ENCODE assay signal across 26 cellular contexts in the genomic region with DNA sequence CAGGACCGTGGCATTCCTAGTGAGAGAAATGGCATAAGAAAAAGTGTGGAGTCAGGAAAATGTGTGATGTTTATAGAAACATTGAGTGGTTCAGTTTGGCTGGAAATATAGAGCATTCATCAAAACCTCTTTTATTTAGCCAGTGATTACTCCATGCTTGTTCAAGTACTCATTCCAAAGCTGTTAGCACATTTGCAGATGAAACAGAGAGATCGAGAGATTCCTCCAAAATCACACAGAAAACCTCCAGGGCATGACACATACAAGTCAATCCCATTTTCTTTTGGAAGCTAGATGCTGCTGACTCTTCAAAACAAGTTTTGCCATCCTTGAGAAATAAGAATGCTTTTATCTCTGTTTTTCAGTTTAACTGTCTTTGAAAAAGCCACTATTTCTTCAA. TPM values are rescaled to one million over a fixed set of nuclear protein-coding genes. Genes with fewer than 3 reads are reported as not detected.
DNase-seq lines count a peak whose midpoint lies in the region; ATAC-seq and TF ChIP-seq lines count a peak whose summit lies in the region.
"Had no signal": no experiment of that assay in that cellular context is flagged by ENCODE, and none has a peak within 500 bp of the region (broad histone marks: within the 10 kb centered on the region; RNA-seq: fewer than 3 reads in every experiment).

No MANE protein-coding gene starts in this region.

- H2BK120ac ChIP-seq in mesendoderm (ENCODE audit: low read depth, low read length), result no peak overlapping the region

- H3K79me1 ChIP-seq in mesendoderm (ENCODE audit: low read length), result no peaks in the 10 kb centered on the region

- no peak overlapping the region for H3K27ac ChIP-seq in mesendoderm (ENCODE audit: low read depth, low read length)
- H3K27ac ChIP-seq: esophagus squamous epithelium, KMS-11, SK-N-MC, skin epidermis, thoracic aorta had no signal

- H3K79me2 ChIP-seq in mesendoderm (ENCODE audit: control insufficient read depth, insufficient read depth, low read length), result no peaks in the 10 kb centered on the region

- H3K56ac ChIP-seq in mesendoderm (ENCODE audit: low read length), result no peak overlapping the region

- H3K23ac ChIP-seq in mesendoderm (ENCODE audit: low read length), result no peak overlapping the region

- H2BK5ac ChIP-seq in mesendoderm (ENCODE audit: low read length), result no peak overlapping the region

- H2AK5ac ChIP-seq in mesendoderm (ENCODE audit: low read length), result no peak overlapping the region

- H3K4me1 Mint-ChIP-seq in T-helper 2 cell treated with Interferon-gamma antibody and Interleukin-4, amounts not matched to agents 5 μg/mL and 100 μg/mL, for 36 hours (ENCODE audit: low read depth), result no peaks in the 10 kb centered on the region
- H3K4me1 Mint-ChIP-seq: CD8-positive, alpha-beta memory T cell; stimulated activated naive B cell treated with anti-CD40 and anti-IgM and Interleukin-4, amounts not matched to agents 10 μg/mL and 1 μg/mL and 100 μg/mL, for 72 hours had no signal

- no peak overlapping the region for H3K27ac Mint-ChIP-seq in T-helper 2 cell treated with Interferon-gamma antibody and Interleukin-4, amounts not matched to agents 5 μg/mL and 100 μg/mL, for 36 hours
- H3K27ac Mint-ChIP-seq: activated T-cell treated with anti-CD3 and anti-CD28 coated beads, Interleukin-2, amount 50 U/mL, for 24 hours; CD8-positive, alpha-beta memory T cell; stimulated activated naive B cell treated with anti-CD40 and anti-IgM and Interleukin-4, amounts not matched to agents 10 μg/mL and 1 μg/mL and 100 μg/mL, for 72 hours had no signal

- H3K27me3 Mint-ChIP-seq in T-helper 2 cell treated with Interferon-gamma antibody and Interleukin-4, amounts not matched to agents 5 μg/mL and 100 μg/mL, for 36 hours (ENCODE audit: low read depth), result no peaks in the 10 kb centered on the region
- H3K27me3 Mint-ChIP-seq: CD8-positive, alpha-beta memory T cell had no signal

- H3K4ac ChIP-seq in mesendoderm (ENCODE audit: low read depth, low read length), result no peak overlapping the region

- peaks cover 2% of the 10 kb centered on the region for H3K4me1 ChIP-seq in mesendoderm (ENCODE audit: control insufficient read depth, low read depth, low read length)
- H3K4me1 ChIP-seq: esophagus squamous epithelium had no signal

- no peaks in the 10 kb centered on the region for H3K36me3 Mint-ChIP-seq in T-helper 2 cell treated with Interferon-gamma antibody and Interleukin-4, amounts not matched to agents 5 μg/mL and 100 μg/mL, for 36 hours (ENCODE audit: low read depth)
- H3K36me3 Mint-ChIP-seq: stimulated activated naive B cell treated with anti-CD40 and anti-IgM and Interleukin-4, amounts not matched to agents 10 μg/mL and 1 μg/mL and 100 μg/mL, for 72 hours had no signal

- H2BK15ac ChIP-seq in mesendoderm (replicated peaks; ENCODE audit: low read depth), result no peak overlapping the region

- H4K8ac ChIP-seq in mesendoderm (ENCODE audit: low read depth, low read length), result no peak overlapping the region

- H3K18ac ChIP-seq in mesendoderm (ENCODE audit: low read length), result no peak overlapping the region

- H3K4me2 ChIP-seq in mesendoderm (ENCODE audit: low read length), result no peak overlapping the region
- H3K4me2 ChIP-seq: KMS-11 had no signal

- H3K4me3 ChIP-seq in epithelial cell of esophagus (ENCODE audit: low read length), result no peak overlapping the region
- no peak overlapping the region for H3K4me3 ChIP-seq in mesendoderm (ENCODE audit: low read length)
- H3K4me3 ChIP-seq: esophagus squamous epithelium, heart right ventricle, SK-N-MC, skin epidermis, thoracic aorta had no signal

- no peaks in the 10 kb centered on the region for H3K36me3 ChIP-seq in mesendoderm (ENCODE audit: control insufficient read depth, insufficient read depth, low read length)
- H3K36me3 ChIP-seq: esophagus squamous epithelium, heart right ventricle, thoracic aorta had no signal

- DNase-seq in EH (ENCODE audit: low read depth) (peak; percentile 65), NCI-H2029 (lab: John Stamatoyannopoulos, UW) (peak; percentile 49), epithelial cell of esophagus (ENCODE audit: low read depth) (peak; percentile 37), mesendoderm (peak; percentile 65), superior temporal gyrus (ENCODE audit: extremely low spot score) (no peak)
- DNase-seq in T-helper 2 cell treated with Interferon-gamma antibody and Interleukin-4, amounts not matched to agents 5 μg/mL and 100 μg/mL, for 36 hours (ENCODE audit: low spot score), result no peak
- DNase-seq in activated naive CD4-positive, alpha-beta T cell treated with anti-CD3 and anti-CD28 coated beads, Interleukin-2, amount 50 U/mL, for 16 hours, result no peak
- DNase-seq: activated CD4-positive, CD25-positive, alpha-beta regulatory T cell; activated naive CD4-positive, alpha-beta T cell treated with Interleukin-2 at 50 U/mL for 16 hours; activated T-cell treated with anti-CD3 and anti-CD28 coated beads, Interleukin-2, amount 50 U/mL, for 24 hours; aorta; CD8-positive, alpha-beta memory T cell; cerebellar nuclear complex; DMS79; effector CD4-positive, alpha-beta T cell; esophagus squamous epithelium; heart right ventricle; NCI-H1930; NCI-H446 treated with DMSO at 0.1 percent for 48 hours; stimulated activated CD4-positive, alpha-beta T cell treated with anti-CD3 and anti-CD28 coated beads, Interleukin-2, amount 100 ng/mL, for 24 hours; stimulated activated naive B cell treated with anti-CD40 and anti-IgM and Interleukin-4, amounts not matched to agents 10 μg/mL and 1 μg/mL and 100 μg/mL, for 72 hours had no signal

- no peak overlapping the region for H4K5ac ChIP-seq in mesendoderm (ENCODE audit: low read length)

- no peaks in the 10 kb centered on the region for H3K9me3 Mint-ChIP-seq in T-helper 2 cell treated with Interferon-gamma antibody and Interleukin-4, amounts not matched to agents 5 μg/mL and 100 μg/mL, for 36 hours
- H3K9me3 Mint-ChIP-seq: activated T-cell treated with anti-CD3 and anti-CD28 coated beads, Interleukin-2, amount 50 U/mL, for 24 hours had no signal

- WGBS in mesendoderm (ENCODE audit: extremely low coverage, insufficient coverage, low lambda C conversion rate), result no CpG with 5 or more reads among the region's 2 CpGs

- no peak overlapping the region for H3K9ac ChIP-seq in mesendoderm (ENCODE audit: low read length)
- H3K9ac ChIP-seq: KMS-11 had no signal

- no peak for ATAC-seq in GM19455 (IDR thresholded peaks at IDR 0.05; ENCODE audit: unreplicated experiment)
- ATAC-seq: heart right ventricle; stimulated activated naive B cell treated with anti-CD40 and anti-IgM and Interleukin-4, amounts not matched to agents 10 μg/mL and 1 μg/mL and 100 μg/mL, for 72 hours had no signal

- H3K4me3 Mint-ChIP-seq in T-helper 2 cell treated with Interferon-gamma antibody and Interleukin-4, amounts not matched to agents 5 μg/mL and 100 μg/mL, for 36 hours, result no peak overlapping the region
- H3K4me3 Mint-ChIP-seq: activated T-cell treated with anti-CD3 and anti-CD28 coated beads, Interleukin-2, amount 50 U/mL, for 24 hours; CD8-positive, alpha-beta memory T cell; stimulated activated naive B cell treated with anti-CD40 and anti-IgM and Interleukin-4, amounts not matched to agents 10 μg/mL and 1 μg/mL and 100 μg/mL, for 72 hours had no signal

- TF ChIP-seq CTCF in epithelial cell of esophagus (IDR thresholded peaks at IDR 0.05; ENCODE audit: insufficient read depth, low read depth, low read length, missing control alignments), result no peak

- H3K27me3 ChIP-seq in mesendoderm (ENCODE audit: insufficient read depth, low read length, poor library complexity), result no peaks in the 10 kb centered on the region
- H3K27me3 ChIP-seq: esophagus squamous epithelium, heart right ventricle had no signal

RNA-seq across cellular contexts. Expression of a gene that starts 11.5 kb away (rescaled TPM):
- 19.5 TPM for polyA plus RNA-seq in mesendoderm (2013, experiment 1 of 2)
- polyA plus RNA-seq in mesendoderm (2013, experiment 2 of 2), result 19.5 TPM

Comparison
In these comparisons a context has a peak if more than half of its experiments do, and no peak if none do; other contexts are left out.
1. DNase-seq: peak in EH (single experiment), NCI-H2029 (single experiment), epithelial cell of esophagus (single experiment) and mesendoderm (single experiment); none in T-helper 2 cell treated with Interferon-gamma antibody and Interleukin-4, amounts not matched to agents 5 μg/mL and 100 μg/mL, for 36 hours (single experiment), activated naive CD4-positive, alpha-beta T cell treated with anti-CD3 and anti-CD28 coated beads, Interleukin-2, amount 50 U/mL, for 16 hours (single experiment) and superior temporal gyrus (single experiment).